In the genomic region with DNA sequence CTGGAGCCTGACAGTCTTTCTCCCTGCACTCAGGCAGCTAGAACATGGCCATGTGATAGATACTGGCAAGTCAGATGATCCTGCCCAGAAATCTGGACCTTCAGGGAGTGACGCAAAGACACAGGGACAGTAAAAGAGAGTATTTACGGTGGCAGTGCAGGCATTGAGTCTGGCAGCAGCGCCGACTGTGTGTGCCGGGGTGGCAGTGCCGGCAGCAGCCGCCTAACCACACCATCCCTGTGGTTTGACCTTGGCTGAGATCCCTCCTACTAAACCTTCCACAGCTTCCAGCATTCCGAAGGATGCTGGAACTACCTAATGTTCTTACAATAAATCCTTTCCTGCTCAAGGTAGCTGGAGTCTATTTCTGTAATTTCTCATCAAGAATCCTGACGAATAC, we compare ENCODE assay signal across 12 cellular contexts. TPM values are rescaled to one million over a fixed set of nuclear protein-coding genes. Genes with fewer than 3 reads are reported as not detected.
DNase-seq lines count a peak whose midpoint lies in the region; ATAC-seq and TF ChIP-seq lines count a peak whose summit lies in the region.
"Had no signal": no experiment of that assay in that cellular context is flagged by ENCODE, and none has a peak within 500 bp of the region (broad histone marks: within the 10 kb centered on the region; RNA-seq: fewer than 3 reads in every experiment).

No MANE protein-coding gene starts in this region.

- H3K9me3 ChIP-seq in endodermal cell (ENCODE audit: control insufficient read depth, low read length) = no peaks in the 10 kb centered on the region

- POLR2A ChIA-PET in naive thymus-derived CD8-positive, alpha-beta T cell (lab: Charles Lee) = no interaction called here

- ATAC-seq in naive thymus-derived CD8-positive, alpha-beta T cell = no peak
- ATAC-seq in HG02973 (IDR thresholded peaks at IDR 0.05; ENCODE audit: unreplicated experiment) = no peak
- ATAC-seq: effector memory CD8-positive, alpha-beta T cell; T-cell had no signal

- H3K4me3 Mint-ChIP-seq in naive thymus-derived CD8-positive, alpha-beta T cell = no peak overlapping the region
- H3K4me3 Mint-ChIP-seq in endodermal cell = no peak overlapping the region
- H3K4me3 Mint-ChIP-seq: effector memory CD8-positive, alpha-beta T cell; mesothelial cell of epicardium; T-cell had no signal

- DNase-seq in ELR (ENCODE audit: low read depth) = peak; percentile 25
- peak; percentile 77 for DNase-seq in RPMI7951 (ENCODE audit: low read depth)
- DNase-seq in cerebellum (ENCODE audit: low spot score) = peak; percentile 38
- DNase-seq in posterior cingulate gyrus = peak in 6 of 10 donors; percentile 24 to 91 (median 33)
- DNase-seq in NCI-H82 (lab: John Stamatoyannopoulos, UW) = no peak
- DNase-seq in naive thymus-derived CD8-positive, alpha-beta T cell = no peak
- no peak for DNase-seq in endodermal cell
- DNase-seq: activated gamma-delta T cell treated with Interleukin-2 at 50 U/mL for 16 hours; effector memory CD8-positive, alpha-beta T cell; T-cell had no signal

- no peak overlapping the region for H3K9ac ChIP-seq in endodermal cell (ENCODE audit: extremely low read depth, low read length, poor library complexity, severe bottlenecking)

- no peaks in the 10 kb centered on the region for H3K4me1 ChIP-seq in endodermal cell (ENCODE audit: control insufficient read depth, insufficient read depth, low read length)

- H3K9me3 Mint-ChIP-seq in naive thymus-derived CD8-positive, alpha-beta T cell = no peaks in the 10 kb centered on the region
- H3K9me3 Mint-ChIP-seq in endodermal cell = peaks cover 4% of the 10 kb centered on the region
- H3K9me3 Mint-ChIP-seq: effector memory CD8-positive, alpha-beta T cell; mesothelial cell of epicardium; T-cell had no signal

- no peaks in the 10 kb centered on the region for H3K27me3 ChIP-seq in endodermal cell (ENCODE audit: control insufficient read depth, insufficient read depth, low read length, poor library complexity, severe bottlenecking)

- H3K36me3 Mint-ChIP-seq in naive thymus-derived CD8-positive, alpha-beta T cell = no peaks in the 10 kb centered on the region
- H3K36me3 Mint-ChIP-seq in endodermal cell (ENCODE audit: low read depth) = no peaks in the 10 kb centered on the region
- H3K36me3 Mint-ChIP-seq: mesothelial cell of epicardium, T-cell had no signal

- no peak overlapping the region for H3K4me3 ChIP-seq in endodermal cell (ENCODE audit: low read length)

- no peak overlapping the region for H3K27ac ChIP-seq in endodermal cell (ENCODE audit: low read depth, low read length)

- H3K27ac Mint-ChIP-seq in naive thymus-derived CD8-positive, alpha-beta T cell = no peak overlapping the region
- no peak overlapping the region for H3K27ac Mint-ChIP-seq in endodermal cell
- H3K27ac Mint-ChIP-seq: effector memory CD8-positive, alpha-beta T cell; mesothelial cell of epicardium; T-cell had no signal

- peaks cover 5 to 13% (median 12%) of the 10 kb centered on the region in 4 donors for H3K4me1 Mint-ChIP-seq in naive thymus-derived CD8-positive, alpha-beta T cell
- peaks cover 11% of the 10 kb centered on the region for H3K4me1 Mint-ChIP-seq in endodermal cell

- peaks cover 0 to 2% (median 0%) of the 10 kb centered on the region in 5 donors for H3K27me3 Mint-ChIP-seq in naive thymus-derived CD8-positive, alpha-beta T cell
- H3K27me3 Mint-ChIP-seq in endodermal cell (ENCODE audit: insufficient read depth) = peaks cover 4% of the 10 kb centered on the region
- H3K27me3 Mint-ChIP-seq: T-cell had no signal

- intact Hi-C loops in posterior cingulate gyrus (cut with DNase I) = no loop called here

- no peak for TF ChIP-seq CTCF in endodermal cell (conservative IDR thresholded peaks at IDR 0.05)

- 86 to 87% methylated on average over 8 to 9 of the region's 9 CpGs for WGBS in endodermal cell (ENCODE audit: insufficient coverage in 1 of 2, insufficient read length in 1 of 2), 2 experiments

- H3K36me3 ChIP-seq in endodermal cell (ENCODE audit: control insufficient read depth, insufficient read depth, low read length) = no peaks in the 10 kb centered on the region

RNA-seq across cellular contexts. Expression of gene TSPAN3, which starts 4.6 kb away (rescaled TPM):
- total RNA-seq in RPMI7951 (2014; rRNA removed; shearing (Covaris generic)) = 248 and 261 TPM in 2 replicates
- total RNA-seq in cerebellum = 261 TPM
- 10 to 100 TPM; 36.6 to 36.8 TPM for total RNA-seq in naive thymus-derived CD8-positive, alpha-beta T cell
- 100 to 1,000 TPM in 2 of 3 donors, 10 to 100 TPM in 1; 87.9 to 120 (median 115) TPM for polyA plus RNA-seq in naive thymus-derived CD8-positive, alpha-beta T cell
- 100 to 1,000 TPM; 188 to 211 TPM for total RNA-seq in endodermal cell
- 230 TPM for polyA plus RNA-seq in endodermal cell (2013, experiment 1 of 2)
- 213 TPM for polyA plus RNA-seq in endodermal cell (2013, experiment 2 of 2)

Comparison
In these comparisons a context has a peak if more than half of its experiments do, and no peak if none do; other contexts are left out.
1. DNase-seq: peak in ELR (single experiment), RPMI7951 (single experiment), cerebellum (single experiment) and posterior cingulate gyrus (6 of 10); none in NCI-H82 (single experiment), naive thymus-derived CD8-positive, alpha-beta T cell (0 of 10) and endodermal cell (single experiment).